ENCODE assay signal across 17 cellular contexts in genomic region chr9:6869081-6869948, GRCh38.
A peak's percentile ranks its signal among the peaks of the same experiment; 100 is the strongest.
DNase-seq lines count a peak whose midpoint lies in the region; ATAC-seq, FAIRE-seq and TF ChIP-seq lines count a peak whose summit lies in the region.
"Had no signal": no experiment of that assay in that cellular context is flagged by ENCODE, and none has a peak within 500 bp of the region (broad histone marks: within the 10 kb centered on the region; RNA-seq: fewer than 3 reads in every experiment).

No MANE protein-coding gene starts in this region.

- no peak overlapping the region for H3K4me3 ChIP-seq in CD8-positive, alpha-beta T cell (ENCODE audit: low read depth, low read length)
- H3K4me3 ChIP-seq in HUES6 (ENCODE audit: low read depth, low read length) (no peak overlapping the region), astrocyte (ENCODE audit: insufficient read depth, low read depth, low read length) (no peak overlapping the region), iPS DF 6.9 (ENCODE audit: low read length) (no peak overlapping the region)
- no peak overlapping the region for H3K4me3 ChIP-seq in effector memory CD4-positive, alpha-beta T cell (ENCODE audit: insufficient read depth, low read depth, low read length, poor library complexity, severe bottlenecking)
- H3K4me3 ChIP-seq: BLaER1 had no signal

- intact Hi-C loops in CD8-positive, alpha-beta T cell (cut with DNase I, micrococcal nuclease): no loop called here

- no peaks in the 10 kb centered on the region for H3K9me3 ChIP-seq in CD8-positive, alpha-beta T cell (ENCODE audit: low read length)
- H3K9me3 ChIP-seq in HUES6 (ENCODE audit: control insufficient read depth, insufficient read depth, low read depth, low read length) (no peaks in the 10 kb centered on the region; the same call in 1 of the 2 replicates), astrocyte (ENCODE audit: insufficient read depth, low read depth, low read length) (no peaks in the 10 kb centered on the region), iPS DF 6.9 (ENCODE audit: control insufficient read depth, insufficient read depth, low read length) (no peaks in the 10 kb centered on the region)
- H3K9me3 ChIP-seq in effector memory CD4-positive, alpha-beta T cell (ENCODE audit: control insufficient read depth, low read length): no peaks in the 10 kb centered on the region

- no peak for FAIRE-seq in astrocyte (lab: Jason Lieb, UNC)
- FAIRE-seq: keratinocyte had no signal

- peak overlapping the region; percentile 23 for H3K27ac Mint-ChIP-seq in CD8-positive, alpha-beta T cell
- H3K27ac Mint-ChIP-seq in astrocyte (ENCODE audit: unreplicated experiment): no peak overlapping the region

- H3K4me1 ChIP-seq in CD8-positive, alpha-beta T cell (ENCODE audit: insufficient read depth, low read length): peaks cover 30% of the 10 kb centered on the region
- H3K4me1 ChIP-seq in HUES6 (ENCODE audit: control insufficient read depth, insufficient read depth, low read length) (peaks cover 30% of the 10 kb centered on the region), astrocyte (ENCODE audit: insufficient read depth, low read length) (peaks cover 7% of the 10 kb centered on the region), iPS DF 6.9 (ENCODE audit: control insufficient read depth, insufficient read depth, low read length) (peaks cover 3% of the 10 kb centered on the region)
- no peaks in the 10 kb centered on the region for H3K4me1 ChIP-seq in effector memory CD4-positive, alpha-beta T cell (ENCODE audit: control insufficient read depth, insufficient read depth, low read length, poor library complexity, severe bottlenecking)
- H3K4me1 ChIP-seq: BLaER1 had no signal

- no CpG with 5 or more reads among the region's 5 CpGs for WGBS in iPS DF 6.9 (ENCODE audit: insufficient coverage, insufficient read length)

- no peaks in the 10 kb centered on the region for H4K20me1 ChIP-seq in astrocyte (ENCODE audit: insufficient read depth, low read length)

- no peaks in the 10 kb centered on the region for H3K27me3 Mint-ChIP-seq in CD8-positive, alpha-beta T cell (ENCODE audit: low read depth)
- no peaks in the 10 kb centered on the region for H3K27me3 Mint-ChIP-seq in astrocyte (ENCODE audit: low read depth, unreplicated experiment)

- peaks cover 4% of the 10 kb centered on the region for H3K9me3 Mint-ChIP-seq in CD8-positive, alpha-beta T cell
- peaks cover 5% of the 10 kb centered on the region for H3K9me3 Mint-ChIP-seq in astrocyte (ENCODE audit: unreplicated experiment)

- H3K9ac ChIP-seq in HUES6 (ENCODE audit: low read length): no peak overlapping the region
- H3K9ac ChIP-seq in astrocyte (ENCODE audit: low read length): no peak overlapping the region
- H3K9ac ChIP-seq: BLaER1 had no signal

- CTCF ChIA-PET in CD8-positive, alpha-beta T cell (lab: Charles Lee): interaction anchor here (0.6 kb wide), 1 partner anchor 11 kb away, joined by 4 read pairs; no protein-coding TSS in a partner anchor

- peaks cover 63% of the 10 kb centered on the region for H3K4me1 Mint-ChIP-seq in CD8-positive, alpha-beta T cell (ENCODE audit: low read depth)
- H3K4me1 Mint-ChIP-seq in astrocyte (ENCODE audit: low read depth, unreplicated experiment): peaks cover 13% of the 10 kb centered on the region

- POLR2A ChIA-PET in CD8-positive, alpha-beta T cell (lab: Charles Lee): no interaction called here

- no peaks in the 10 kb centered on the region for H3K27me3 ChIP-seq in CD8-positive, alpha-beta T cell (ENCODE audit: insufficient read depth, low read length)
- H3K27me3 ChIP-seq in HUES6 (ENCODE audit: control insufficient read depth, insufficient read depth, low read length): no peaks in the 10 kb centered on the region
- no peaks in the 10 kb centered on the region for H3K27me3 ChIP-seq in astrocyte (ENCODE audit: insufficient read depth, low read length)
- H3K27me3 ChIP-seq in iPS DF 6.9 (ENCODE audit: control insufficient read depth, insufficient read depth, low read length): no peaks in the 10 kb centered on the region
- no peaks in the 10 kb centered on the region for H3K27me3 ChIP-seq in effector memory CD4-positive, alpha-beta T cell (replicated peaks; ENCODE audit: control insufficient read depth, insufficient read depth, low read length, poor library complexity, severe bottlenecking)
- H3K27me3 ChIP-seq: BLaER1, foreskin keratinocyte had no signal

- H3K4me2 ChIP-seq in astrocyte (ENCODE audit: low read length): peak overlapping the region; percentile 30
- H3K4me2 ChIP-seq: BLaER1 had no signal

- H3K79me2 ChIP-seq in astrocyte (ENCODE audit: insufficient read depth, low read length): no peaks in the 10 kb centered on the region

- H3K36me3 ChIP-seq in CD8-positive, alpha-beta T cell (ENCODE audit: insufficient read depth, low read length): no peaks in the 10 kb centered on the region
- no peaks in the 10 kb centered on the region for H3K36me3 ChIP-seq in HUES6 (ENCODE audit: control insufficient read depth, insufficient read depth, low read length)
- H3K36me3 ChIP-seq in astrocyte (ENCODE audit: insufficient read depth, low read length): no peaks in the 10 kb centered on the region
- H3K36me3 ChIP-seq in iPS DF 6.9 (ENCODE audit: control insufficient read depth, insufficient read depth, low read length): no peaks in the 10 kb centered on the region
- H3K36me3 ChIP-seq in effector memory CD4-positive, alpha-beta T cell (ENCODE audit: control insufficient read depth, insufficient read depth, low read length): no peaks in the 10 kb centered on the region

- TF ChIP-seq CTCF in CD8-positive, alpha-beta T cell (IDR thresholded peaks at IDR 0.05): no peak
- TF ChIP-seq CTCF in astrocyte (IDR thresholded peaks at IDR 0.05; ENCODE audit: insufficient read depth, low read depth, low read length): no peak

- no peak overlapping the region for H2AFZ ChIP-seq in astrocyte (ENCODE audit: low read depth, low read length)

- DNase-seq in CD8-positive, alpha-beta T cell: no peak
- DNase-seq in astrocyte (ENCODE audit: low read depth) (no peak), iPS DF 6.9 (ENCODE audit: low read depth, low spot score) (peak; percentile 11), GM19238 (ENCODE audit: insufficient read length, low spot score) (no peak), iPS-NIHi11 (ENCODE audit: low spot score) (no peak)
- DNase-seq in effector memory CD4-positive, alpha-beta T cell: no peak
- DNase-seq: activated CD4-positive, alpha-beta T cell treated with anti-CD3 and anti-CD28 coated beads for 4 hours; activated T-cell treated with anti-CD3 and anti-CD28 coated beads, Interleukin-2, amount 50 U/mL, for 4 hours; aorta; DND-41; effector CD4-positive, alpha-beta T cell; foreskin keratinocyte; NCI-H748 treated with DMSO at 0.1 percent for 48 hours had no signal

- H3K4me3 Mint-ChIP-seq in CD8-positive, alpha-beta T cell: no peak overlapping the region
- no peak overlapping the region for H3K4me3 Mint-ChIP-seq in astrocyte (ENCODE audit: unreplicated experiment)
- H3K4me3 Mint-ChIP-seq: activated T-cell treated with anti-CD3 and anti-CD28 coated beads, Interleukin-2, amount 50 U/mL, for 4 hours had no signal

- no peak overlapping the region for H3K27ac ChIP-seq in CD8-positive, alpha-beta T cell (ENCODE audit: low read depth, low read length)
- H3K27ac ChIP-seq in HUES6 (ENCODE audit: low read depth, low read length): 0 out of 2 replicates have a peak overlapping the region, but pooled peaks have one; percentile 20
- H3K27ac ChIP-seq in astrocyte (ENCODE audit: low read depth, low read length): no peak overlapping the region
- no peak overlapping the region for H3K27ac ChIP-seq in iPS DF 6.9 (ENCODE audit: low read length)
- no peak overlapping the region for H3K27ac ChIP-seq in effector memory CD4-positive, alpha-beta T cell (ENCODE audit: insufficient read depth, low read length, poor library complexity, severe bottlenecking)
- H3K27ac ChIP-seq: BLaER1, foreskin keratinocyte had no signal

- no peak for ATAC-seq in CD8-positive, alpha-beta T cell
- no peak for ATAC-seq in HG02642 (IDR thresholded peaks at IDR 0.05; ENCODE audit: poor library complexity, unreplicated experiment)
- ATAC-seq: activated T-cell treated with anti-CD3 and anti-CD28 coated beads, Interleukin-2, amount 50 U/mL, for 4 hours had no signal

- peaks cover 44% of the 10 kb centered on the region for H3K36me3 Mint-ChIP-seq in CD8-positive, alpha-beta T cell
- H3K36me3 Mint-ChIP-seq in astrocyte (ENCODE audit: low read depth, unreplicated experiment): peaks cover 11% of the 10 kb centered on the region
